ENCODE assay signal across 1 cellular context in genomic region chr6:22612241-22612640, GRCh38.
TF ChIP-seq lines count a peak whose summit lies in the region.

No MANE protein-coding gene starts in this region.

TF ChIP-seq in IMR-90, 13 proteins besides CTCF, POLR2A, EP300 and RAD21 (continued from another document):
- no peak for TF ChIP-seq NFE2L2 (IDR thresholded peaks at IDR 0.05; ENCODE audit: low read depth, low read length)
- no peak for TF ChIP-seq RCOR1 (IDR thresholded peaks at IDR 0.05; ENCODE audit: insufficient replicate concordance, low read length)
- no peak for TF ChIP-seq CEBPB (IDR thresholded peaks at IDR 0.05; ENCODE audit: low read depth, low read length)
- TF ChIP-seq CHD1 (IDR thresholded peaks at IDR 0.05; ENCODE audit: low read depth, low read length) = no peak
- no peak for TF ChIP-seq MAFK (IDR thresholded peaks at IDR 0.05; ENCODE audit: low read depth, low read length)
- no peak for TF ChIP-seq SMC3 (IDR thresholded peaks at IDR 0.05; ENCODE audit: low read depth, low read length)
- no peak for TF ChIP-seq MXI1 (IDR thresholded peaks at IDR 0.05; ENCODE audit: borderline replicate concordance, low read depth, low read length)
- TF ChIP-seq FOS (IDR thresholded peaks at IDR 0.05; ENCODE audit: low read depth, low read length) = no peak
